21 cellular contexts compared by ENCODE assay signal in the genomic region with DNA sequence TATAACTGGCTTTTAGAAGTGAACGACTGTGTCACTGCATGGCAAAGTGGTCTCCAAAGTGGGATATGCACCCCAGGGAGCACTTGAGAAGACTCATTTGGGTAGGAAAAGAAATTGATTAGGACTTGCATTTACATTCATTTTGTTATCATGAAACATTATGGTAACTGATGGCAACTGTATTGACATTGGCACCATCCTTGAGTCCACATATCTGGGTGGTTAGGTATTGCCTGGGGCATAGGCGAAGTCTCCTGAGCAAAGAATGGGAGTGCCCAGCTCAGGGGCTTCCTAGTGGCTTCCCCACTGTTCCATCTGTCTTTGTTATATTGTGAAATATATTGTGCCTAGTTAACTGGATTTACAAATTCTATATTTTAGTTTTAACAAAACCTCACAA. TPM values are rescaled to one million over a fixed set of nuclear protein-coding genes. Genes with fewer than 3 reads are reported as not detected.
DNase-seq lines count a peak whose midpoint lies in the region; ATAC-seq and TF ChIP-seq lines count a peak whose summit lies in the region.
"Had no signal": no experiment of that assay in that cellular context is flagged by ENCODE, and none has a peak within 500 bp of the region (broad histone marks: within the 10 kb centered on the region; RNA-seq: fewer than 3 reads in every experiment).

No MANE protein-coding gene starts in this region.

- peak overlapping the region; percentile 28 for H3K18ac ChIP-seq in mesendoderm (ENCODE audit: low read length)

- H3K4me2 ChIP-seq in mesendoderm (ENCODE audit: low read length), result no peak overlapping the region

- peaks cover 33% of the 10 kb centered on the region for H3K4me1 ChIP-seq in body of pancreas
- peaks cover 3% of the 10 kb centered on the region for H3K4me1 ChIP-seq in mesendoderm (ENCODE audit: control insufficient read depth, low read depth, low read length)
- H3K4me1 ChIP-seq: SJCRH30 had no signal

- peaks cover 6% of the 10 kb centered on the region; the same call in 1 of the 2 replicates for H3K9me3 ChIP-seq in MG63
- no peaks in the 10 kb centered on the region for H3K9me3 ChIP-seq in body of pancreas
- H3K9me3 ChIP-seq in WERI-Rb-1 (ENCODE audit: severe bottlenecking), result peaks cover 4% of the 10 kb centered on the region
- H3K9me3 ChIP-seq: SJCRH30, stomach had no signal

- peaks cover 59% of the 10 kb centered on the region for H3K79me2 ChIP-seq in mesendoderm (ENCODE audit: control insufficient read depth, insufficient read depth, low read length)

- no peak for TF ChIP-seq POLR2A in body of pancreas (IDR thresholded peaks at IDR 0.05)

- H3K4me1 Mint-ChIP-seq in activated naive CD4-positive, alpha-beta T cell treated with anti-CD3 and anti-CD28 coated beads for 36 hours (ENCODE audit: low read depth), result no peaks in the 10 kb centered on the region
- H3K4me1 Mint-ChIP-seq: central memory CD8-positive, alpha-beta T cell had no signal

- H3K9ac ChIP-seq in mesendoderm (ENCODE audit: low read length), result no peak overlapping the region

- peak; percentile 84 for ATAC-seq in body of pancreas
- ATAC-seq: K562, T-helper 17 cell had no signal

- H4K8ac ChIP-seq in mesendoderm (ENCODE audit: low read depth, low read length), result no peak overlapping the region

- peaks cover 10% of the 10 kb centered on the region for H3K79me1 ChIP-seq in mesendoderm (ENCODE audit: low read length)

- H2BK120ac ChIP-seq in mesendoderm (ENCODE audit: low read depth, low read length), result no peak overlapping the region

- no peak overlapping the region for H3K4ac ChIP-seq in mesendoderm (ENCODE audit: low read depth, low read length)

- peaks cover 11% of the 10 kb centered on the region for H3K36me3 ChIP-seq in MG63
- no peaks in the 10 kb centered on the region for H3K36me3 ChIP-seq in body of pancreas (replicated peaks in 1 of 2; ENCODE audit: insufficient read depth in 1 of 2, low read depth in 2 of 2)
- peaks cover 1% of the 10 kb centered on the region for H3K36me3 ChIP-seq in mesendoderm (ENCODE audit: control insufficient read depth, insufficient read depth, low read length)
- H3K36me3 ChIP-seq in WERI-Rb-1, result no peaks in the 10 kb centered on the region

- no peak overlapping the region for H2BK15ac ChIP-seq in mesendoderm (replicated peaks; ENCODE audit: low read depth)

- H3K27ac ChIP-seq in body of pancreas, result peak overlapping the region in 3 of 4 donors; percentile 40 to 69 (median 45)
- no peak overlapping the region for H3K27ac ChIP-seq in mesendoderm (ENCODE audit: low read depth, low read length)
- H3K27ac ChIP-seq in WERI-Rb-1, result no peak overlapping the region
- H3K27ac ChIP-seq: SJCRH30 had no signal

- H2AK5ac ChIP-seq in mesendoderm (ENCODE audit: low read length), result no peak overlapping the region

- H3K4me3 Mint-ChIP-seq in activated naive CD4-positive, alpha-beta T cell treated with anti-CD3 and anti-CD28 coated beads for 36 hours, result no peak overlapping the region
- H3K4me3 Mint-ChIP-seq: activated CD4-positive, alpha-beta memory T cell treated with anti-CD3 and anti-CD28 coated beads, Interleukin-2, amount 10 ng/mL, durations not matched to agents 7 days and 5 days; central memory CD8-positive, alpha-beta T cell; T-helper 17 cell had no signal

- TF ChIP-seq CTCF in body of pancreas (IDR thresholded peaks at IDR 0.05), result no peak
- TF ChIP-seq CTCF in WERI-Rb-1 (IDR thresholded peaks at IDR 0.05; ENCODE audit: low read depth, low read length), result no peak

- H2BK5ac ChIP-seq in mesendoderm (ENCODE audit: low read length), result no peak overlapping the region

- intact Hi-C loops in body of pancreas (cut with DNase I), result no loop called here
- intact Hi-C loops in activated naive CD4-positive, alpha-beta T cell treated with anti-CD3 and anti-CD28 coated beads for 36 hours (cut with micrococcal nuclease), result no loop called here

- DNase-seq in Daoy (ENCODE audit: low read depth), result peak; percentile 43
- peak; percentile 27 for DNase-seq in MG63
- peak in 2 of 4 donors; percentile 16 to 35 for DNase-seq in body of pancreas
- peak; percentile 55 for DNase-seq in mesendoderm
- DNase-seq in stimulated activated CD4-positive, alpha-beta T cell treated with anti-CD3 and anti-CD28 coated beads, Interleukin-2, amount 100 ng/mL, for 48 hours, result no peak
- no peak for DNase-seq in WERI-Rb-1
- no peak for DNase-seq in stimulated activated CD4-positive, alpha-beta T cell treated with anti-CD3 and anti-CD28 coated beads, Interleukin-12 subunit alpha, Interleukin-12 subunit beta, amount 100 ng/mL, for 4 hours
- no peak for DNase-seq in activated naive CD4-positive, alpha-beta T cell treated with anti-CD3 and anti-CD28 coated beads for 36 hours
- DNase-seq: activated CD4-positive, alpha-beta memory T cell treated with anti-CD3 and anti-CD28 coated beads, Interleukin-2, amount 10 ng/mL, durations not matched to agents 7 days and 5 days; activated gamma-delta T cell treated with Interleukin-2 at 50 U/mL for 16 hours; amygdala; erythroblast; MV-4-11; NCI-H526; SJCRH30; stimulated activated CD4-positive, alpha-beta T cell treated with anti-CD3 and anti-CD28 coated beads, Interleukin-4, amount 100 ng/mL, for 24 hours; stomach; T-helper 17 cell; trophoblast cell had no signal

- no peak overlapping the region for H3K27ac Mint-ChIP-seq in activated naive CD4-positive, alpha-beta T cell treated with anti-CD3 and anti-CD28 coated beads for 36 hours
- H3K27ac Mint-ChIP-seq: activated CD4-positive, alpha-beta memory T cell treated with anti-CD3 and anti-CD28 coated beads, Interleukin-2, amount 10 ng/mL, durations not matched to agents 7 days and 5 days; T-helper 17 cell had no signal

- CTCF ChIA-PET in activated naive CD4-positive, alpha-beta T cell treated with anti-CD3 and anti-CD28 coated beads for 36 hours (lab: Charles Lee), result no interaction called here

- no peak overlapping the region for H3K56ac ChIP-seq in mesendoderm (ENCODE audit: low read length)

- H3K27me3 ChIP-seq in MG63 (no peaks in the 10 kb centered on the region), body of pancreas (no peaks in the 10 kb centered on the region), mesendoderm (ENCODE audit: insufficient read depth, low read length, poor library complexity) (no peaks in the 10 kb centered on the region), WERI-Rb-1 (ENCODE audit: insufficient read depth, low read depth, severe bottlenecking) (no peaks in the 10 kb centered on the region)
- H3K27me3 ChIP-seq: SJCRH30, stomach had no signal

- no peaks in the 10 kb centered on the region for H3K36me3 Mint-ChIP-seq in activated naive CD4-positive, alpha-beta T cell treated with anti-CD3 and anti-CD28 coated beads for 36 hours (ENCODE audit: low read depth)

- no peaks in the 10 kb centered on the region for H3K27me3 Mint-ChIP-seq in activated naive CD4-positive, alpha-beta T cell treated with anti-CD3 and anti-CD28 coated beads for 36 hours (ENCODE audit: low read depth)
- H3K27me3 Mint-ChIP-seq: activated CD4-positive, alpha-beta memory T cell treated with anti-CD3 and anti-CD28 coated beads, Interleukin-2, amount 10 ng/mL, durations not matched to agents 7 days and 5 days; central memory CD8-positive, alpha-beta T cell; T-helper 17 cell had no signal

- no peaks in the 10 kb centered on the region for H3K9me3 Mint-ChIP-seq in activated naive CD4-positive, alpha-beta T cell treated with anti-CD3 and anti-CD28 coated beads for 36 hours
- H3K9me3 Mint-ChIP-seq: activated CD4-positive, alpha-beta memory T cell treated with anti-CD3 and anti-CD28 coated beads, Interleukin-2, amount 10 ng/mL, durations not matched to agents 7 days and 5 days; central memory CD8-positive, alpha-beta T cell had no signal

- H3K4me3 ChIP-seq in MG63 (no peak overlapping the region), body of pancreas (no peak overlapping the region), mesendoderm (ENCODE audit: low read length) (no peak overlapping the region), WERI-Rb-1 (ENCODE audit: low read depth, low read length) (no peak overlapping the region)
- H3K4me3 ChIP-seq: K562, SJCRH30, stomach had no signal

- no peak overlapping the region for H3K23ac ChIP-seq in mesendoderm (ENCODE audit: low read length)

- H4K5ac ChIP-seq in mesendoderm (ENCODE audit: low read length), result no peak overlapping the region

- 40 to 48% methylated on average over 2 of the region's 2 CpGs for WGBS in body of pancreas, 2 donors
- WGBS in mesendoderm (ENCODE audit: extremely low coverage, insufficient coverage, low lambda C conversion rate), result no CpG with 5 or more reads among the region's 2 CpGs

RNA-seq across cellular contexts. Expression of a gene that starts 29.2 kb away (rescaled TPM):
- 64.1 and 66.2 TPM in 2 replicates for total RNA-seq in Daoy (2014; rRNA removed; shearing (Covaris generic))
- 26.6 and 27.2 TPM in 2 replicates for total RNA-seq in MG63 (2014; rRNA removed; shearing (Covaris generic); ENCODE audit: low replicate concordance)
- total RNA-seq in body of pancreas, result 10 to 100 TPM; 39.2 to 49.8 TPM
- 474 TPM for polyA plus RNA-seq in mesendoderm (2013, experiment 1 of 2)
- polyA plus RNA-seq in mesendoderm (2013, experiment 2 of 2), result 470 TPM
- 10 to 100 TPM in 1 of 2 experiments, 1 to 10 TPM in 1; 8.9 to 10.9 TPM for total RNA-seq in activated naive CD4-positive, alpha-beta T cell treated with anti-CD3 and anti-CD28 coated beads for 36 hours

Comparison
In these comparisons a context has a peak if more than half of its experiments do, and no peak if none do; other contexts are left out.
1. DNase-seq: peak in Daoy (single experiment), MG63 (single experiment) and mesendoderm (single experiment); none in stimulated activated CD4-positive, alpha-beta T cell treated with anti-CD3 and anti-CD28 coated beads, Interleukin-2, amount 100 ng/mL, for 48 hours (0 of 2), WERI-Rb-1 (single experiment), stimulated activated CD4-positive, alpha-beta T cell treated with anti-CD3 and anti-CD28 coated beads, Interleukin-12 subunit alpha, Interleukin-12 subunit beta, amount 100 ng/mL, for 4 hours (single experiment) and activated naive CD4-positive, alpha-beta T cell treated with anti-CD3 and anti-CD28 coated beads for 36 hours (single experiment).
2. H3K27ac ChIP-seq: peak in body of pancreas (3 of 4); none in mesendoderm (single experiment) and WERI-Rb-1 (single experiment).